Comparison of ENCODE assay signal across 9 cellular contexts in the genomic region with DNA sequence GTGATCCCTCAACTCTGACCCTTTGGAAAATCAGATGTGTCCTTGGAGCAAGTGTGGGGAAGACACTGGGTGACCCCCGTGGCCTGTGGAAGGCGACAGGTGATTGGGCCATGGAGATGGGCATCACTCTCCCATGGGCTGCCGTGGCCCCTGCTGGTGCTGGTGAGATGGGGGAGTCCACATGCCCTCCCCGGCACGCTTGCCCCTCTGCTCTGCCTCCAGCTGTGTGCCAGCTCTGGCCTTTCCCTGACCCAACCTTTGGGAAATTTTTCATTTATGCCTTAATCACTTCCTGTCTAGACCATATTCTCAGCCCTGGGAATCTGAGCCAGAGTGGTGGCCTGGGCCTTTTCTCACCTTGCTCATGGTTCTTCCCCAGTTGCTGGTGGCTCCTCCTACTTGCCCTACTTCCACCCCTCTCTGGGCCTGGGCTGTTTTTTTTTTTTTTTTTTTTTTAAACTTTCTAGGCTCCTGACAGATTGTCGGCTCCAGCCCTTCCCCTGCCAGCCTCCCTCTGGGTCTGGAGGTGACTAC. TPM values are rescaled to one million over a fixed set of nuclear protein-coding genes. Genes with fewer than 3 reads are reported as not detected.
A peak's percentile ranks its signal among the peaks of the same experiment; 100 is the strongest.
DNase-seq lines count a peak whose midpoint lies in the region; ATAC-seq and TF ChIP-seq lines count a peak whose summit lies in the region.
"Had no signal": no experiment of that assay in that cellular context is flagged by ENCODE, and none has a peak within 500 bp of the region (broad histone marks: within the 10 kb centered on the region; RNA-seq: fewer than 3 reads in every experiment).

No MANE protein-coding gene starts in this region.

- H3K9me3 ChIP-seq in CD4-positive, alpha-beta T cell (ENCODE audit: control insufficient read depth, low read length) = no peaks in the 10 kb centered on the region
- H3K9me3 ChIP-seq in mucosa of descending colon = no peaks in the 10 kb centered on the region
- H3K9me3 ChIP-seq: BLaER1 treated with 17β-estradiol and CSF1 and Interleukin-3, amounts not matched to agents 10 nM and 100 nM had no signal

- H3K27me3 Mint-ChIP-seq in CD4-positive, alpha-beta T cell = no peaks in the 10 kb centered on the region
- no peaks in the 10 kb centered on the region for H3K27me3 Mint-ChIP-seq in activated naive CD8-positive, alpha-beta T cell treated with anti-CD3 and anti-CD28 coated beads for 36 hours
- peaks cover 7% of the 10 kb centered on the region for H3K27me3 Mint-ChIP-seq in glutamatergic neuron (ENCODE audit: unreplicated experiment)

- POLR2A ChIA-PET in CD4-positive, alpha-beta T cell (lab: Charles Lee) = interaction anchor here (1.2 to 5.4 kb wide), 3 partner anchors 7 to 60 kb away, joined by 4 to 34 read pairs (median 29); no protein-coding TSS in a partner anchor

- peak overlapping the region; percentile 48 for H3K27ac ChIP-seq in CD4-positive, alpha-beta T cell (ENCODE audit: low read depth, low read length)
- H3K27ac ChIP-seq: BLaER1 treated with 17β-estradiol and CSF1 and Interleukin-3, amounts not matched to agents 10 nM and 100 nM had no signal

- CTCF ChIA-PET in CD4-positive, alpha-beta T cell (lab: Charles Lee) = interaction anchor here (1.1 kb wide), 1 partner anchor 61 kb away, joined by 3 read pairs; no protein-coding TSS in a partner anchor

- H3K4me1 Mint-ChIP-seq in CD4-positive, alpha-beta T cell (ENCODE audit: low read depth) = peaks cover 92% of the 10 kb centered on the region
- H3K4me1 Mint-ChIP-seq in activated naive CD8-positive, alpha-beta T cell treated with anti-CD3 and anti-CD28 coated beads for 36 hours = peaks cover 74% of the 10 kb centered on the region
- H3K4me1 Mint-ChIP-seq in glutamatergic neuron (ENCODE audit: low read depth, unreplicated experiment) = peaks cover 11% of the 10 kb centered on the region

- H3K4me1 ChIP-seq in mucosa of descending colon (ENCODE audit: low read depth) = peaks cover 71% of the 10 kb centered on the region

- peak in 7 of 10 experiments; percentile 23 to 43 (median 34) for DNase-seq in CD4-positive, alpha-beta T cell
- DNase-seq in NCI-H226 (peak; percentile 34), mucosa of descending colon (peak; percentile 63 to 72 (median 66)), glutamatergic neuron (no peak), RKO (ENCODE audit: low spot score) (no peak), mesenteric fat pad (ENCODE audit: low spot score) (no peak)
- peak; percentile 58 for DNase-seq in activated naive CD8-positive, alpha-beta T cell treated with anti-CD3 and anti-CD28 coated beads for 36 hours

- H3K27ac Mint-ChIP-seq in CD4-positive, alpha-beta T cell = peak overlapping the region; percentile 97
- peak overlapping the region; percentile 78 for H3K27ac Mint-ChIP-seq in activated naive CD8-positive, alpha-beta T cell treated with anti-CD3 and anti-CD28 coated beads for 36 hours
- H3K27ac Mint-ChIP-seq in glutamatergic neuron (ENCODE audit: unreplicated experiment) = no peak overlapping the region

- H3K9me3 Mint-ChIP-seq in CD4-positive, alpha-beta T cell = no peaks in the 10 kb centered on the region
- no peaks in the 10 kb centered on the region for H3K9me3 Mint-ChIP-seq in activated naive CD8-positive, alpha-beta T cell treated with anti-CD3 and anti-CD28 coated beads for 36 hours
- no peaks in the 10 kb centered on the region for H3K9me3 Mint-ChIP-seq in glutamatergic neuron (ENCODE audit: unreplicated experiment)

- H3K36me3 Mint-ChIP-seq in CD4-positive, alpha-beta T cell (ENCODE audit: low read depth) = peaks cover 16% of the 10 kb centered on the region
- H3K36me3 Mint-ChIP-seq in activated naive CD8-positive, alpha-beta T cell treated with anti-CD3 and anti-CD28 coated beads for 36 hours = peaks cover 64% of the 10 kb centered on the region
- H3K36me3 Mint-ChIP-seq in glutamatergic neuron (ENCODE audit: unreplicated experiment) = no peaks in the 10 kb centered on the region

- H3K27me3 ChIP-seq in CD4-positive, alpha-beta T cell (ENCODE audit: control insufficient read depth, insufficient read depth, low read length) = no peaks in the 10 kb centered on the region

- H3K4me3 ChIP-seq in mucosa of descending colon = no peak overlapping the region
- H3K4me3 ChIP-seq: BLaER1 treated with 17β-estradiol and CSF1 and Interleukin-3, amounts not matched to agents 10 nM and 100 nM had no signal

- peak overlapping the region; percentile 94 for H3K4me3 Mint-ChIP-seq in CD4-positive, alpha-beta T cell
- peak overlapping the region; percentile 89 for H3K4me3 Mint-ChIP-seq in activated naive CD8-positive, alpha-beta T cell treated with anti-CD3 and anti-CD28 coated beads for 36 hours
- no peak overlapping the region for H3K4me3 Mint-ChIP-seq in glutamatergic neuron (ENCODE audit: unreplicated experiment)

- no peaks in the 10 kb centered on the region for H3K36me3 ChIP-seq in mucosa of descending colon (ENCODE audit: low read depth)
- H3K36me3 ChIP-seq: BLaER1 treated with 17β-estradiol and CSF1 and Interleukin-3, amounts not matched to agents 10 nM and 100 nM had no signal

- ATAC-seq in CD4-positive, alpha-beta T cell (ENCODE audit: poor library complexity) = peak; percentile 52
- ATAC-seq in mucosa of descending colon (peak; percentile 62), GM18517 (IDR thresholded peaks at IDR 0.05; ENCODE audit: unreplicated experiment) (no peak)

- intact Hi-C loops in CD4-positive, alpha-beta T cell (cut with DNase I, micrococcal nuclease) = no loop called here
- intact Hi-C loops in mucosa of descending colon (cut with DNase I, micrococcal nuclease) = no loop called here

- no peak for TF ChIP-seq CTCF in CD4-positive, alpha-beta T cell (IDR thresholded peaks at IDR 0.05)
- TF ChIP-seq CTCF in mucosa of descending colon (IDR thresholded peaks at IDR 0.05) = no peak
- TF ChIP-seq CTCF in glutamatergic neuron (IDR thresholded peaks at IDR 0.05; ENCODE audit: partially characterized antibody, unreplicated experiment) = no peak

RNA-seq across cellular contexts. Expression of a gene that starts 56.6 kb away (rescaled TPM):
- 1 to 10 TPM; 6.1 to 7.5 TPM for total RNA-seq in CD4-positive, alpha-beta T cell
- 10 to 100 TPM; 61.7 to 65.0 TPM for total RNA-seq in activated naive CD8-positive, alpha-beta T cell treated with anti-CD3 and anti-CD28 coated beads for 36 hours
- total RNA-seq in mucosa of descending colon (10 to 100 TPM; 65.9 to 83.8 (median 70.7) TPM), glutamatergic neuron (ENCODE audit: unreplicated experiment) (18.9 TPM), mesenteric fat pad (116 TPM)

Comparison
In these comparisons a context has a peak if more than half of its experiments do, and no peak if none do; other contexts are left out.
1. DNase-seq: peak in CD4-positive, alpha-beta T cell (7 of 10), NCI-H226 (single experiment), activated naive CD8-positive, alpha-beta T cell treated with anti-CD3 and anti-CD28 coated beads for 36 hours (single experiment) and mucosa of descending colon (3 of 3); none in glutamatergic neuron (single experiment), RKO (single experiment) and mesenteric fat pad (single experiment).